ENCODE assay signal across 9 cellular contexts in genomic region chr16:24075929-24076716, GRCh38.
A peak's percentile ranks its signal among the peaks of the same experiment; 100 is the strongest.
DNase-seq lines count a peak whose midpoint lies in the region; ATAC-seq, FAIRE-seq and TF ChIP-seq lines count a peak whose summit lies in the region.
"Had no signal": no experiment of that assay in that cellular context is flagged by ENCODE, and none has a peak within 500 bp of the region (broad histone marks: within the 10 kb centered on the region; RNA-seq: fewer than 3 reads in every experiment).

No MANE protein-coding gene starts in this region.

- peaks cover 20% of the 10 kb centered on the region for H4K20me1 ChIP-seq in K562 (replicated peaks; ENCODE audit: control insufficient read depth, insufficient read depth, low read length)

- H3K9me3 ChIP-seq in HUES48 (ENCODE audit: control insufficient read depth, insufficient read depth, low read length) (no peaks in the 10 kb centered on the region), K562 (replicated peaks; ENCODE audit: control insufficient read depth, insufficient read depth, low read depth, low read length) (no peaks in the 10 kb centered on the region), heart right ventricle (no peaks in the 10 kb centered on the region)

- no peak overlapping the region; the same call in 1 of the 2 replicates for H2AFZ ChIP-seq in K562 (ENCODE audit: low read depth, low read length)

- H3K9ac ChIP-seq in HUES48 (ENCODE audit: low read depth, low read length) (no peak overlapping the region), K562 (ENCODE audit: insufficient read depth in 1 of 2, low read depth in 2 of 2, low read length in 2 of 2) (no peak overlapping the region)

- FAIRE-seq in K562 (lab: Jason Lieb, UNC) = peak; percentile 82

- H3K27me3 ChIP-seq in HUES48 (ENCODE audit: control insufficient read depth, insufficient read depth, low read length) (no peaks in the 10 kb centered on the region), K562 (ENCODE audit: control insufficient read depth in 2 of 2, insufficient read depth in 2 of 2, low read length in 2 of 2) (no peaks in the 10 kb centered on the region), brain microvascular endothelial cell (replicated peaks) (no peaks in the 10 kb centered on the region), heart right ventricle (peaks cover 0 to 11% (median 0%) of the 10 kb centered on the region in 7 donors)

- no peaks in the 10 kb centered on the region for H3K4me1 Mint-ChIP-seq in type B pancreatic cell (ENCODE audit: unreplicated experiment)

- H3K9me3 Mint-ChIP-seq in type B pancreatic cell = no peaks in the 10 kb centered on the region
- H3K9me3 Mint-ChIP-seq: T-cell had no signal

- H3K4me3 ChIP-seq in HUES48 (ENCODE audit: low read depth, low read length) (no peak overlapping the region), K562 (no peak overlapping the region), brain microvascular endothelial cell (ENCODE audit: low read depth, low read length) (no peak overlapping the region), heart right ventricle (no peak overlapping the region)

- H3K4me3 Mint-ChIP-seq in type B pancreatic cell = no peak overlapping the region
- H3K4me3 Mint-ChIP-seq: T-cell had no signal

- 15% methylated on average over 6 of the region's 6 CpGs for WGBS in K562 (ENCODE audit: insufficient coverage, low coverage, missing lambda C conversion rate)
- 53 to 55% methylated on average over 6 of the region's 6 CpGs for WGBS in heart right ventricle, 2 donors

- CTCF ChIA-PET in K562 (lab: Yijun Ruan, JAX; ENCODE audit: low intra/inter-chr PET ratio) = no interaction called here

- BruUV-seq in K562 (replicated peaks; lab: Mats Ljungman, UMichigan) = no TSS peak

- H3K27me3 Mint-ChIP-seq in type B pancreatic cell = peaks cover 20% of the 10 kb centered on the region
- H3K27me3 Mint-ChIP-seq: T-cell had no signal

- peaks cover 5% of the 10 kb centered on the region for H3K9me1 ChIP-seq in K562 (ENCODE audit: control insufficient read depth, insufficient read depth, low read length)

- intact Hi-C loops in K562 (cut with micrococcal nuclease) = loop anchor here (5.0 to 10.0 kb wide), 2 partner anchors 61 to 129 kb away; no protein-coding TSS in a partner anchor
- intact Hi-C loops in heart right ventricle (cut with DNase I) = loop anchor here in 1 of 10 donors (10.0 kb wide), 1 partner anchor 179 kb away; the partner anchor contains the start of gene CACNG3

- H3K27ac ChIP-seq in HUES48 (ENCODE audit: low read depth, low read length) (peak overlapping the region; percentile 43), K562 (ENCODE audit: extremely low read depth, low read depth, low read length) (peak overlapping the region; percentile 39; the same call in 1 of the 3 replicates), brain microvascular endothelial cell (no peak overlapping the region), heart right ventricle (no peak overlapping the region)

- no peaks in the 10 kb centered on the region for H3K36me3 Mint-ChIP-seq in type B pancreatic cell

- peak in 2 of 3 donors; percentile 7 to 14 for DNase-seq in stimulated activated CD4-positive, alpha-beta T cell treated with anti-CD3 and anti-CD28 coated beads, Interleukin-12 subunit alpha, Interleukin-12 subunit beta, amount 100 ng/mL, for 48 hours (ENCODE audit: low read depth in 2 of 3, low spot score in 1 of 3)
- DNase-seq in stimulated activated CD4-positive, alpha-beta T cell treated with anti-CD3 and anti-CD28 coated beads, Interleukin-4, amount 100 ng/mL, for 1 hour = no peak
- DNase-seq in K562 (ENCODE audit: extremely low read depth in 1 of 4, low spot score in 3 of 4) (peak; percentile 42 to 75 (median 54)), type B pancreatic cell (ENCODE audit: extremely low spot score, unreplicated experiment) (peak; percentile 8), brain microvascular endothelial cell (no peak), heart right ventricle (no peak), SKM-1 (lab: John Stamatoyannopoulos, UW; ENCODE audit: unreplicated experiment) (no peak)

- no peak for TF ChIP-seq POLR2A in K562 (conservative IDR thresholded peaks at IDR 0.05)

- no peak for TF ChIP-seq RAD21 in K562 (CRISPR knock-in tag; conservative IDR thresholded peaks at IDR 0.05 in 1 of 2, IDR thresholded peaks at IDR 0.05 in 1 of 2)

- TF ChIP-seq CTCF in K562 (IDR thresholded peaks at IDR 0.05 in 2 of 3, conservative IDR thresholded peaks at IDR 0.05 in 1 of 3; ENCODE audit: insufficient read depth in 2 of 3, low read depth in 1 of 3, low read length in 3 of 3) (no peak), type B pancreatic cell (conservative IDR thresholded peaks at IDR 0.05) (no peak), brain microvascular endothelial cell (IDR thresholded peaks at IDR 0.05; ENCODE audit: low read depth, low read length, missing control alignments) (no peak), heart right ventricle (IDR thresholded peaks at IDR 0.05) (no peak)

- H3K4me2 ChIP-seq in K562 (ENCODE audit: insufficient read depth, low read length) = peak overlapping the region; percentile 27; the same call in 1 of the 2 replicates

- H3K36me3 ChIP-seq in HUES48 (ENCODE audit: control insufficient read depth, insufficient read depth, low read length) (no peaks in the 10 kb centered on the region), K562 (ENCODE audit: control insufficient read depth, insufficient read depth, low read length) (peaks cover 31% of the 10 kb centered on the region), brain microvascular endothelial cell (replicated peaks) (no peaks in the 10 kb centered on the region), heart right ventricle (no peaks in the 10 kb centered on the region)

- TF ChIP-seq EP300 in K562 (IDR thresholded peaks at IDR 0.05; ENCODE audit: low read length) = no peak; the same call in 1 of the 2 replicates

- in situ Hi-C loops in K562 (cut with MboI) (no loop called here), brain microvascular endothelial cell (cut with HindIII; ENCODE audit: low pct_ligation_motif_present, low sequenced_read_pairs) (no loop called here)

- peaks cover 14% of the 10 kb centered on the region for H3K4me1 ChIP-seq in HUES48 (ENCODE audit: control insufficient read depth, insufficient read depth, low read length)
- H3K4me1 ChIP-seq in K562 (replicated peaks in 1 of 2; ENCODE audit: control insufficient read depth in 2 of 2, insufficient read depth in 2 of 2, low read length in 2 of 2) = peaks cover 3 to 28% of the 10 kb centered on the region in 2 experiments; a peak in 4 of 5 replicates
- H3K4me1 ChIP-seq in heart right ventricle = no peaks in the 10 kb centered on the region

- peaks cover 33% of the 10 kb centered on the region for H3K79me2 ChIP-seq in K562 (ENCODE audit: control insufficient read depth, insufficient read depth, low read length)

- no peak overlapping the region for H3K27ac Mint-ChIP-seq in type B pancreatic cell

- ATAC-seq in K562 (peak; percentile 85), heart right ventricle (no peak)

- POLR2A ChIA-PET in K562 (lab: Yijun Ruan, JAX) = interaction anchor here (0.6 to 2.7 kb wide), 4 partner anchors 10 to 30 kb away, joined by 3 to 7 read pairs (median 4); no protein-coding TSS in a partner anchor

TF ChIP-seq in K562, 482 proteins besides CTCF, POLR2A, EP300 and RAD21 (continues in another document):
- TF ChIP-seq KDM1A (IDR thresholded peaks at IDR 0.05) (0 out of 4 replicates have a peak, but pooled peaks of 1 of the 2 experiments have one; percentile 26), NFIC (IDR thresholded peaks at IDR 0.05) (peak; percentile 20; the same call in 1 of the 2 replicates), JUN (IDR thresholded peaks at IDR 0.05; ENCODE audit: borderline replicate concordance, low read depth, low read length) (peak; percentile 67; the same call in 1 of the 2 replicates), JUN (CRISPR knock-in tag; IDR thresholded peaks at IDR 0.05; ENCODE audit: borderline replicate concordance) (no peak), FOSL1 (tag; conservative IDR thresholded peaks at IDR 0.05) (peak; percentile 86), ZNF609 (CRISPR knock-in tag; IDR thresholded peaks at IDR 0.05; ENCODE audit: borderline replicate concordance) (no peak), NUFIP1 (IDR thresholded peaks at IDR 0.05; ENCODE audit: partially characterized antibody) (no peak), NRF1 (conservative IDR thresholded peaks at IDR 0.05 in 1 of 2, IDR thresholded peaks at IDR 0.05 in 1 of 2) (0 out of 4 replicates have a peak, but pooled peaks of 1 of the 2 experiments have one; percentile 18), SMARCA4 (IDR thresholded peaks at IDR 0.05) (peak; percentile 41; the same call in 1 of the 2 replicates), DPF2 (IDR thresholded peaks at IDR 0.05) (peak; percentile 67)

Comparison
In these comparisons a context has a peak if more than half of its experiments do, and no peak if none do; other contexts are left out.
1. DNase-seq: peak in stimulated activated CD4-positive, alpha-beta T cell treated with anti-CD3 and anti-CD28 coated beads, Interleukin-12 subunit alpha, Interleukin-12 subunit beta, amount 100 ng/mL, for 48 hours (2 of 3), K562 (4 of 4) and type B pancreatic cell (single experiment); none in stimulated activated CD4-positive, alpha-beta T cell treated with anti-CD3 and anti-CD28 coated beads, Interleukin-4, amount 100 ng/mL, for 1 hour (single experiment), brain microvascular endothelial cell (single experiment), heart right ventricle (0 of 2) and SKM-1 (single experiment).
2. H3K27ac ChIP-seq: peak in HUES48 (single experiment) and K562 (single experiment); none in brain microvascular endothelial cell (single experiment) and heart right ventricle (0 of 10).